ENCODE assay signal across 18 cellular contexts in genomic region chr12:32309811-32310755, GRCh38.
DNase-seq lines count a peak whose midpoint lies in the region; ATAC-seq, FAIRE-seq and TF ChIP-seq lines count a peak whose summit lies in the region.
"Had no signal": no experiment of that assay in that cellular context is flagged by ENCODE, and none has a peak within 500 bp of the region (broad histone marks: within the 10 kb centered on the region; RNA-seq: fewer than 3 reads in every experiment).

No MANE protein-coding gene starts in this region.

- no peak for TF ChIP-seq RAD21 in Ishikawa (IDR thresholded peaks at IDR 0.05; ENCODE audit: low read depth)

- DNase-seq in NCI-H345 treated with DMSO at 0.1 percent for 48 hours (lab: John Stamatoyannopoulos, UW; ENCODE audit: unreplicated experiment) (peak; percentile 80), endothelial cell of umbilical vein (ENCODE audit: low read depth, low spot score) (peak; percentile 38), pancreas (no peak), Peyer's patch (no peak), NK-92 (lab: John Stamatoyannopoulos, UW; ENCODE audit: unreplicated experiment) (no peak), GF-D8 (lab: John Stamatoyannopoulos, UW) (no peak)
- DNase-seq: activated CD4-positive, CD25-positive, alpha-beta regulatory T cell; activated T-cell treated with anti-CD3 and anti-CD28 coated beads, Interleukin-2, amount 50 U/mL, for 24 hours; aorta; naive B cell; NCI-H446; right lobe of liver; SIG-M5 had no signal

- TF ChIP-seq CTCF in endothelial cell of umbilical vein (IDR thresholded peaks at IDR 0.05; ENCODE audit: extremely low read depth in 1 of 2, insufficient read depth in 1 of 2, low read depth in 1 of 2, low read length in 2 of 2) (no peak), pancreas (IDR thresholded peaks at IDR 0.05) (no peak), Peyer's patch (IDR thresholded peaks at IDR 0.05) (no peak)

- no peak for TF ChIP-seq EP300 in Ishikawa (IDR thresholded peaks at IDR 0.05; ENCODE audit: borderline replicate concordance)

- no peaks in the 10 kb centered on the region for H3K79me2 ChIP-seq in endothelial cell of umbilical vein (ENCODE audit: control insufficient read depth, insufficient read depth, low read length)

- H3K4me2 ChIP-seq in endothelial cell of umbilical vein (ENCODE audit: insufficient read depth, low read length) = no peak overlapping the region

- H3K9me3 ChIP-seq in endothelial cell of umbilical vein (replicated peaks; ENCODE audit: control insufficient read depth, insufficient read depth, low read length) = no peaks in the 10 kb centered on the region
- H3K9me3 ChIP-seq in pancreas = no peaks in the 10 kb centered on the region
- H3K9me3 ChIP-seq in Peyer's patch = no peaks in the 10 kb centered on the region
- H3K9me3 ChIP-seq: right lobe of liver, suprapubic skin had no signal

- H3K9me1 ChIP-seq in endothelial cell of umbilical vein (replicated peaks; ENCODE audit: control insufficient read depth, extremely low read depth, insufficient read depth, low read length) = no peaks in the 10 kb centered on the region

- no peak for TF ChIP-seq POLR2A in endothelial cell of umbilical vein (IDR thresholded peaks at IDR 0.05; ENCODE audit: low read depth, low read length)
- TF ChIP-seq POLR2A in Peyer's patch (IDR thresholded peaks at IDR 0.05) = no peak

- peaks cover 2 to 4% of the 10 kb centered on the region in 2 experiments for H3K36me3 ChIP-seq in endothelial cell of umbilical vein (ENCODE audit: control insufficient read depth in 2 of 2, extremely low read depth in 1 of 2, insufficient read depth in 2 of 2, low read length in 2 of 2)
- no peaks in the 10 kb centered on the region for H3K36me3 ChIP-seq in pancreas
- H3K36me3 ChIP-seq in Peyer's patch = no peaks in the 10 kb centered on the region
- H3K36me3 ChIP-seq: right lobe of liver, suprapubic skin had no signal

- FAIRE-seq in endothelial cell of umbilical vein (lab: Jason Lieb, UNC) (no peak), pancreas (lab: Jason Lieb, UNC) (no peak)
- FAIRE-seq: GM12891, GM19239 had no signal

- no peak overlapping the region for H3K27ac ChIP-seq in endothelial cell of umbilical vein (ENCODE audit: insufficient read depth, low read depth, low read length)
- peak overlapping the region in 2 of 4 donors; percentile 12 to 29 for H3K27ac ChIP-seq in pancreas
- no peak overlapping the region for H3K27ac ChIP-seq in Peyer's patch
- H3K27ac ChIP-seq: right lobe of liver, suprapubic skin had no signal

- CTCF ChIA-PET in endothelial cell of umbilical vein (lab: Charles Lee) = interaction anchor here (1.0 to 5.4 kb wide), 9 partner anchors 40 to 658 kb away, joined by 3 to 140 read pairs (median 7); no protein-coding TSS in a partner anchor

- POLR2A ChIA-PET in endothelial cell of umbilical vein (lab: Charles Lee) = interaction anchor here (0.7 kb wide), 1 partner anchor 17 kb away, joined by 3 read pairs; no protein-coding TSS in a partner anchor

- intact Hi-C loops in endothelial cell of umbilical vein (cut with micrococcal nuclease) (loop anchor here (10.0 kb wide), 1 partner anchor 435 kb away; no protein-coding TSS in a partner anchor), pancreas (cut with DNase I) (loop anchor here in 1 of 3 donors (10.0 kb wide), 2 partner anchors 245 to 655 kb away; partner anchors contain the start of gene ETFBKMT)

- no peaks in the 10 kb centered on the region for H4K20me1 ChIP-seq in endothelial cell of umbilical vein (replicated peaks; ENCODE audit: control insufficient read depth, extremely low read depth, insufficient read depth, low read length)

- BruUV-seq in endothelial cell of umbilical vein (replicated peaks; lab: Mats Ljungman, UMichigan) = no TSS peak

- H3K4me3 ChIP-seq in endothelial cell of umbilical vein (replicated peaks in 1 of 3; ENCODE audit: insufficient read depth in 1 of 3, low read depth in 1 of 3, low read length in 3 of 3) = no peak overlapping the region
- no peak overlapping the region for H3K4me3 ChIP-seq in pancreas
- no peak overlapping the region for H3K4me3 ChIP-seq in Peyer's patch
- H3K4me3 ChIP-seq: right lobe of liver, suprapubic skin had no signal

- H3K4me1 ChIP-seq in endothelial cell of umbilical vein (ENCODE audit: control insufficient read depth, extremely low read depth, insufficient read depth, low read length) (peaks cover 10% of the 10 kb centered on the region), pancreas (no peaks in the 10 kb centered on the region), Peyer's patch (peaks cover 0 to 8% (median 0%) of the 10 kb centered on the region in 4 donors)
- H3K4me1 ChIP-seq: right lobe of liver had no signal

- dilution Hi-C loops in endothelial cell of umbilical vein (cut with MboI; ENCODE audit: extremely low pct_ligation_motif_present, low sequenced_read_pairs) = no loop called here

- ATAC-seq in pancreas = peak in 3 of 4 donors; percentile 29 to 49 (median 37)
- ATAC-seq: esophagus mucosa had no signal

- H3K9ac ChIP-seq in endothelial cell of umbilical vein (replicated peaks; ENCODE audit: extremely low read depth, insufficient read depth, low read length) = no peak overlapping the region

- WGBS in pancreas, 2 donors = 43 to 49% methylated on average over 10 of the region's 10 CpGs

- no peak overlapping the region for H2AFZ ChIP-seq in endothelial cell of umbilical vein (ENCODE audit: low read depth, low read length)

- H3K27me3 ChIP-seq in endothelial cell of umbilical vein (ENCODE audit: control insufficient read depth in 2 of 2, insufficient read depth in 2 of 2, low read length in 2 of 2) (no peaks in the 10 kb centered on the region), pancreas (no peaks in the 10 kb centered on the region), Peyer's patch (no peaks in the 10 kb centered on the region)
- H3K27me3 ChIP-seq: right lobe of liver, suprapubic skin had no signal

TF ChIP-seq in Ishikawa, 13 proteins besides CTCF, POLR2A, EP300 and RAD21 (continues in another document):
- TF ChIP-seq YY1 (IDR thresholded peaks at IDR 0.05; ENCODE audit: low read depth) (no peak), TEAD4 (IDR thresholded peaks at IDR 0.05) (no peak), NFIC (IDR thresholded peaks at IDR 0.05) (0 out of 2 replicates have a peak, but pooled peaks have one; percentile 22), ZBTB7A (IDR thresholded peaks at IDR 0.05; ENCODE audit: low read depth) (no peak), TAF1 (IDR thresholded peaks at IDR 0.05; ENCODE audit: low read depth) (no peak)
- TF ChIP-seq, protein P1, sequence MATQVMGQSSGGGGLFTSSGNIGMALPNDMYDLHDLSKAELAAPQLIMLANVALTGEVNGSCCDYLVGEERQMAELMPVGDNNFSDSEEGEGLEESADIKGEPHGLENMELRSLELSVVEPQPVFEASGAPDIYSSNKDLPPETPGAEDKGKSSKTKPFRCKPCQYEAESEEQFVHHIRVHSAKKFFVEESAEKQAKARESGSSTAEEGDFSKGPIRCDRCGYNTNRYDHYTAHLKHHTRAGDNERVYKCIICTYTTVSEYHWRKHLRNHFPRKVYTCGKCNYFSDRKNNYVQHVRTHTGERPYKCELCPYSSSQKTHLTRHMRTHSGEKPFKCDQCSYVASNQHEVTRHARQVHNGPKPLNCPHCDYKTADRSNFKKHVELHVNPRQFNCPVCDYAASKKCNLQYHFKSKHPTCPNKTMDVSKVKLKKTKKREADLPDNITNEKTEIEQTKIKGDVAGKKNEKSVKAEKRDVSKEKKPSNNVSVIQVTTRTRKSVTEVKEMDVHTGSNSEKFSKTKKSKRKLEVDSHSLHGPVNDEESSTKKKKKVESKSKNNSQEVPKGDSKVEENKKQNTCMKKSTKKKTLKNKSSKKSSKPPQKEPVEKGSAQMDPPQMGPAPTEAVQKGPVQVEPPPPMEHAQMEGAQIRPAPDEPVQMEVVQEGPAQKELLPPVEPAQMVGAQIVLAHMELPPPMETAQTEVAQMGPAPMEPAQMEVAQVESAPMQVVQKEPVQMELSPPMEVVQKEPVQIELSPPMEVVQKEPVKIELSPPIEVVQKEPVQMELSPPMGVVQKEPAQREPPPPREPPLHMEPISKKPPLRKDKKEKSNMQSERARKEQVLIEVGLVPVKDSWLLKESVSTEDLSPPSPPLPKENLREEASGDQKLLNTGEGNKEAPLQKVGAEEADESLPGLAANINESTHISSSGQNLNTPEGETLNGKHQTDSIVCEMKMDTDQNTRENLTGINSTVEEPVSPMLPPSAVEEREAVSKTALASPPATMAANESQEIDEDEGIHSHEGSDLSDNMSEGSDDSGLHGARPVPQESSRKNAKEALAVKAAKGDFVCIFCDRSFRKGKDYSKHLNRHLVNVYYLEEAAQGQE (IDR thresholded peaks at IDR 0.05; ENCODE audit: low read depth) = no peak

TF ChIP-seq in endothelial cell of umbilical vein, 7 proteins besides CTCF, POLR2A, EP300 and RAD21:
- TF ChIP-seq GATA2 (IDR thresholded peaks at IDR 0.05; ENCODE audit: insufficient read depth, insufficient read length, low read depth, low read length) = no peak
- no peak for TF ChIP-seq POLR2AphosphoS5 (IDR thresholded peaks at IDR 0.05; ENCODE audit: insufficient read depth, low read depth, low read length)
- no peak for TF ChIP-seq MYC (IDR thresholded peaks at IDR 0.05; ENCODE audit: low read depth, low read length)
- no peak for TF ChIP-seq EZH2 (IDR thresholded peaks at IDR 0.05; ENCODE audit: borderline replicate concordance, low read depth, low read length, severe bottlenecking)
- TF ChIP-seq, protein P2, sequence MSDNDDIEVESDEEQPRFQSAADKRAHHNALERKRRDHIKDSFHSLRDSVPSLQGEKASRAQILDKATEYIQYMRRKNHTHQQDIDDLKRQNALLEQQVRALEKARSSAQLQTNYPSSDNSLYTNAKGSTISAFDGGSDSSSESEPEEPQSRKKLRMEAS (IDR thresholded peaks at IDR 0.05; ENCODE audit: insufficient read depth, insufficient read length) = no peak
- no peak for TF ChIP-seq FOS (IDR thresholded peaks at IDR 0.05; ENCODE audit: borderline replicate concordance, insufficient read depth, low read length)
- TF ChIP-seq JUN (IDR thresholded peaks at IDR 0.05; ENCODE audit: borderline replicate concordance, insufficient read depth, insufficient read length, low read depth) = no peak

Comparison
In these comparisons a context has a peak if more than half of its experiments do, and no peak if none do; other contexts are left out.
1. DNase-seq: peak in NCI-H345 treated with DMSO at 0.1 percent for 48 hours (single experiment) and endothelial cell of umbilical vein (single experiment); none in pancreas (0 of 6), Peyer's patch (0 of 3), NK-92 (single experiment) and GF-D8 (single experiment).